18 cellular contexts compared by ENCODE assay signal in genomic region chr20:40536866-40537265, GRCh38.
"Had no signal": no experiment of that assay in that cellular context is flagged by ENCODE, and none has a peak within 500 bp of the region (broad histone marks: within the 10 kb centered on the region; RNA-seq: fewer than 3 reads in every experiment).

No MANE protein-coding gene starts in this region.

- DNase-seq: activated CD4-positive, alpha-beta T cell treated with anti-CD3 and anti-CD28 coated beads, Interleukin-2, amount 10 ng/mL, durations not matched to agents 7 days and 5 days; activated CD8-positive, alpha-beta T cell treated with anti-CD3 and anti-CD28 coated beads, Interleukin-2, amount 10 ng/mL, durations not matched to agents 7 days and 5 days; activated naive CD4-positive, alpha-beta T cell treated with anti-CD3 and anti-CD28 coated beads, Interleukin-2, amount 10 ng/mL, durations not matched to agents 7 days and 5 days; activated T-cell treated with anti-CD3 and anti-CD28 coated beads, Interleukin-2, amount 50 U/mL, for 24 hours; aorta; brain microvascular endothelial cell; foreskin melanocyte; glutamatergic neuron; hypothalamus; midbrain; sigmoid colon; spleen; stimulated activated naive B cell treated with anti-CD40 and anti-IgM and Interleukin-4, amounts not matched to agents 10 μg/mL and 1 μg/mL and 100 μg/mL, for 72 hours; thyroid gland had no signal

- H3K4me1 ChIP-seq: parathyroid adenoma, spleen, thyroid gland had no signal

- H3K27ac ChIP-seq: brain microvascular endothelial cell, coronary artery, parathyroid adenoma, sigmoid colon, spleen, thyroid gland had no signal

- H3K27me3 ChIP-seq: brain microvascular endothelial cell, sigmoid colon, thyroid gland had no signal

- ATAC-seq: activated CD4-positive, CD25-positive, alpha-beta regulatory T cell treated with anti-CD3 and anti-CD28 coated beads, Interleukin-2, amount 50 U/mL, for 24 hours; activated CD8-positive, alpha-beta T cell treated with anti-CD3 and anti-CD28 coated beads, Interleukin-2, amount 10 ng/mL, durations not matched to agents 7 days and 5 days; stimulated activated naive B cell treated with anti-CD40 and anti-IgM and Interleukin-4, amounts not matched to agents 10 μg/mL and 1 μg/mL and 100 μg/mL, for 72 hours had no signal

- H3K36me3 ChIP-seq: brain microvascular endothelial cell, sigmoid colon, spleen, thyroid gland had no signal

- H3K9me3 ChIP-seq: thyroid gland had no signal

- H3K4me3 ChIP-seq: coronary artery, lung, sigmoid colon, spleen, thyroid gland had no signal
